Comparison of ENCODE assay signal across 13 cellular contexts in genomic region chr3:161042023-161042501, GRCh38.
DNase-seq lines count a peak whose midpoint lies in the region; ATAC-seq, FAIRE-seq and TF ChIP-seq lines count a peak whose summit lies in the region.
"Had no signal": no experiment of that assay in that cellular context is flagged by ENCODE, and none has a peak within 500 bp of the region (broad histone marks: within the 10 kb centered on the region; RNA-seq: fewer than 3 reads in every experiment).

No MANE protein-coding gene starts in this region.

- peaks cover 6% of the 10 kb centered on the region for H3K36me3 Mint-ChIP-seq in activated CD4-positive, alpha-beta memory T cell treated with anti-CD3 and anti-CD28 coated beads for 36 hours

- no peak overlapping the region for H3K4me3 ChIP-seq in MG63
- H3K4me3 ChIP-seq: BLaER1 treated with 17β-estradiol and CSF1 and Interleukin-3, amounts not matched to agents 10 nM and 100 nM; thoracic aorta had no signal

- no peaks in the 10 kb centered on the region for H3K4me1 Mint-ChIP-seq in activated CD4-positive, alpha-beta memory T cell treated with anti-CD3 and anti-CD28 coated beads for 36 hours (ENCODE audit: low read depth)
- H3K4me1 Mint-ChIP-seq: naive thymus-derived CD8-positive, alpha-beta T cell had no signal

- no peak for TF ChIP-seq POLR2A in GM12891 (IDR thresholded peaks at IDR 0.05; ENCODE audit: low read depth, low read length)

- POLR2A ChIA-PET in activated CD4-positive, alpha-beta memory T cell treated with anti-CD3 and anti-CD28 coated beads for 36 hours (lab: Charles Lee) = no interaction called here

- H3K27ac Mint-ChIP-seq in activated CD4-positive, alpha-beta memory T cell treated with anti-CD3 and anti-CD28 coated beads for 36 hours = no peak overlapping the region
- H3K27ac Mint-ChIP-seq: naive thymus-derived CD8-positive, alpha-beta T cell had no signal

- no peaks in the 10 kb centered on the region for H3K36me3 ChIP-seq in MG63
- H3K36me3 ChIP-seq: BLaER1 treated with 17β-estradiol and CSF1 and Interleukin-3, amounts not matched to agents 10 nM and 100 nM; thoracic aorta had no signal

- no peaks in the 10 kb centered on the region for H3K9me3 ChIP-seq in MG63
- H3K9me3 ChIP-seq: thoracic aorta had no signal

- peak; percentile 47 for ATAC-seq in GM21619 (IDR thresholded peaks at IDR 0.05; ENCODE audit: unreplicated experiment)
- no peak for ATAC-seq in HG02571 (IDR thresholded peaks at IDR 0.05; ENCODE audit: unreplicated experiment)
- ATAC-seq: naive thymus-derived CD8-positive, alpha-beta T cell had no signal

- CTCF ChIA-PET in activated CD4-positive, alpha-beta memory T cell treated with anti-CD3 and anti-CD28 coated beads for 36 hours (lab: Charles Lee) = no interaction called here

- no peak for DNase-seq in GM12891 (ENCODE audit: insufficient read length, low spot score)
- DNase-seq in MG63 = peak; percentile 5
- peak; percentile 80 for DNase-seq in left kidney (ENCODE audit: low read depth, low spot score)
- no peak for DNase-seq in dermis blood vessel endothelial cell
- no peak for DNase-seq in midbrain (lab: John Stamatoyannopoulos, UW)
- no peak for DNase-seq in activated CD4-positive, alpha-beta memory T cell treated with anti-CD3 and anti-CD28 coated beads for 36 hours
- DNase-seq: naive thymus-derived CD8-positive, alpha-beta T cell; stimulated activated CD4-positive, alpha-beta T cell treated with anti-CD3 and anti-CD28 coated beads, Interleukin-4, amount 100 ng/mL, for 4 hours; SW 1271 had no signal

- H3K27me3 Mint-ChIP-seq in activated CD4-positive, alpha-beta memory T cell treated with anti-CD3 and anti-CD28 coated beads for 36 hours = no peaks in the 10 kb centered on the region

- peaks cover 24% of the 10 kb centered on the region for H3K9me3 Mint-ChIP-seq in activated CD4-positive, alpha-beta memory T cell treated with anti-CD3 and anti-CD28 coated beads for 36 hours

- intact Hi-C loops in activated CD4-positive, alpha-beta memory T cell treated with anti-CD3 and anti-CD28 coated beads for 36 hours (cut with micrococcal nuclease) = no loop called here

- no peak overlapping the region for H3K4me3 Mint-ChIP-seq in activated CD4-positive, alpha-beta memory T cell treated with anti-CD3 and anti-CD28 coated beads for 36 hours
- H3K4me3 Mint-ChIP-seq: naive thymus-derived CD8-positive, alpha-beta T cell had no signal

- FAIRE-seq in GM12891 (lab: Jason Lieb, UNC) = peak; percentile 70

- H3K27me3 ChIP-seq in MG63 = no peaks in the 10 kb centered on the region
- H3K27me3 ChIP-seq: BLaER1 treated with 17β-estradiol and CSF1 and Interleukin-3, amounts not matched to agents 10 nM and 100 nM had no signal

TF ChIP-seq in GM12891, 5 proteins besides CTCF, POLR2A, EP300 and RAD21:
- TF ChIP-seq POU2F2 (IDR thresholded peaks at IDR 0.05; ENCODE audit: low read depth, low read length) (peak; percentile 71), SPI1 (IDR thresholded peaks at IDR 0.05; ENCODE audit: low read depth, low read length) (no peak), PAX5 (IDR thresholded peaks at IDR 0.05; ENCODE audit: insufficient read depth, low read length, severe bottlenecking) (peak; percentile 22), POLR2AphosphoS5 (IDR thresholded peaks at IDR 0.05; ENCODE audit: low read depth, low read length) (no peak; the same call in 1 of the 2 replicates), TAF1 (IDR thresholded peaks at IDR 0.05; ENCODE audit: low read depth, low read length) (no peak)
TF ChIP-seq in GM12891: peak in this region for 2.

Comparison
In these comparisons a context has a peak if more than half of its experiments do, and no peak if none do; other contexts are left out.
1. DNase-seq: peak in MG63 (single experiment) and left kidney (single experiment); none in GM12891 (single experiment), dermis blood vessel endothelial cell (single experiment), midbrain (single experiment) and activated CD4-positive, alpha-beta memory T cell treated with anti-CD3 and anti-CD28 coated beads for 36 hours (single experiment).